ENCODE assay signal across 12 cellular contexts in genomic region chr16:65547799-65548446, GRCh38.
DNase-seq lines count a peak whose midpoint lies in the region; ATAC-seq and TF ChIP-seq lines count a peak whose summit lies in the region.
"Had no signal": no experiment of that assay in that cellular context is flagged by ENCODE, and none has a peak within 500 bp of the region (broad histone marks: within the 10 kb centered on the region; RNA-seq: fewer than 3 reads in every experiment).

No MANE protein-coding gene starts in this region.

- peak overlapping the region; percentile 20; the same call in 1 of the 2 replicates for H3K23ac ChIP-seq in IMR-90 (ENCODE audit: low read depth, low read length)

- H3K4ac ChIP-seq in IMR-90 (ENCODE audit: low read depth, low read length), result peak overlapping the region; percentile 76

- peak overlapping the region; percentile 76 for H3K56ac ChIP-seq in IMR-90 (ENCODE audit: extremely low read depth, insufficient read depth, low read length)

- H3K4me3 ChIP-seq in AG04449 (ENCODE audit: low read depth, low read length), result peak overlapping the region; percentile 23
- H3K4me3 ChIP-seq in IMR-90 (ENCODE audit: insufficient read depth, low read depth, low read length), result no peak overlapping the region
- H3K4me3 ChIP-seq in choroid plexus epithelial cell (ENCODE audit: low read depth, low read length), result no peak overlapping the region
- no peak overlapping the region for H3K4me3 ChIP-seq in lower lobe of right lung
- H3K4me3 ChIP-seq: adrenal gland, upper lobe of left lung had no signal

- H3K27ac ChIP-seq in IMR-90 (ENCODE audit: insufficient read depth, low read length) (peak overlapping the region; percentile 78), lower lobe of right lung (peak overlapping the region; percentile 6)
- H3K27ac ChIP-seq: adrenal gland had no signal

- no peaks in the 10 kb centered on the region for H4K20me1 ChIP-seq in IMR-90 (ENCODE audit: insufficient read depth, low read length)

- peak overlapping the region; percentile 77 for H2BK15ac ChIP-seq in IMR-90 (ENCODE audit: low read depth, low read length)

- H3K4me2 ChIP-seq in IMR-90 (ENCODE audit: low read depth, low read length), result peak overlapping the region; percentile 45

- H3K9ac ChIP-seq in IMR-90 (ENCODE audit: low read depth, low read length), result peak overlapping the region; percentile 61

- no TSS peak for BruUV-seq in IMR-90 (replicated peaks; lab: Mats Ljungman, UMichigan)

- peak overlapping the region; percentile 13 for H3K14ac ChIP-seq in IMR-90 (replicated peaks; ENCODE audit: low read depth, low read length)

- peak overlapping the region; percentile 51 for H2BK5ac ChIP-seq in IMR-90 (ENCODE audit: low read depth, low read length, poor library complexity, severe bottlenecking)

- CTCF ChIA-PET in AG04449 (lab: Yijun Ruan, JAX), result interaction anchor here (1.0 to 1.7 kb wide), 4 partner anchors 21 to 723 kb away, joined by 3 to 4 read pairs (median 4); no protein-coding TSS in a partner anchor
- CTCF ChIA-PET in IMR-90 (lab: Yijun Ruan, JAX), result interaction anchor here (0.6 to 1.1 kb wide), 3 partner anchors 12 to 278 kb away, joined by 3 read pairs; no protein-coding TSS in a partner anchor

- peak overlapping the region; percentile 61 to 70 for H4K8ac ChIP-seq in IMR-90 (ENCODE audit: low read depth in 2 of 2, low read length in 2 of 2)

- no peak for TF ChIP-seq POLR2A in IMR-90 (IDR thresholded peaks at IDR 0.05; ENCODE audit: low read depth, low read length)

- H3K4me1 ChIP-seq in IMR-90 (ENCODE audit: control insufficient read depth, insufficient read depth, low read length), result peaks cover 20% of the 10 kb centered on the region
- peaks cover 10% of the 10 kb centered on the region for H3K4me1 ChIP-seq in lower lobe of right lung
- H3K4me1 ChIP-seq: adrenal gland, upper lobe of left lung had no signal

- H3K9me1 ChIP-seq in IMR-90 (ENCODE audit: insufficient read depth, low read length), result peaks cover 8% of the 10 kb centered on the region; the same call in 1 of the 2 replicates

- peak overlapping the region; percentile 69 for H4K91ac ChIP-seq in IMR-90 (ENCODE audit: insufficient read depth, low read depth, low read length)

- peak overlapping the region; percentile 58 for H3K18ac ChIP-seq in IMR-90 (ENCODE audit: low read depth, low read length)

- TF ChIP-seq CTCF in AG04449 (IDR thresholded peaks at IDR 0.05; ENCODE audit: insufficient read depth, low read length, missing control alignments) (no peak), IMR-90 (conservative IDR thresholded peaks at IDR 0.05; ENCODE audit: low read depth, low read length) (no peak), choroid plexus epithelial cell (conservative IDR thresholded peaks at IDR 0.05; ENCODE audit: low read depth, low read length) (no peak), lower lobe of right lung (IDR thresholded peaks at IDR 0.05) (no peak)

- peak overlapping the region; percentile 66 for H2BK120ac ChIP-seq in IMR-90 (ENCODE audit: low read depth, low read length)

- 0% methylated on average over 1 of the region's 7 CpGs; no CpG with 5 or more reads in 1 of the 2 experiments for WGBS in IMR-90 (ENCODE audit: extremely low coverage in 2 of 2, insufficient read length in 1 of 2), 2 experiments

- no peaks in the 10 kb centered on the region for H3K27me3 ChIP-seq in IMR-90 (ENCODE audit: control insufficient read depth, insufficient read depth, low read length)
- H3K27me3 ChIP-seq in lower lobe of right lung (ENCODE audit: low read depth), result no peaks in the 10 kb centered on the region
- H3K27me3 ChIP-seq: adrenal gland, upper lobe of left lung had no signal

- peak overlapping the region; percentile 73 for H2AFZ ChIP-seq in IMR-90 (replicated peaks; ENCODE audit: low read length, poor library complexity)

- DNase-seq in AG04449 (ENCODE audit: low read depth, low spot score), result peak; percentile 95
- DNase-seq in IMR-90, result peak; percentile 93
- peak; percentile 93 for DNase-seq in choroid plexus epithelial cell (ENCODE audit: low read depth)
- DNase-seq in lower lobe of right lung, result no peak
- no peak for DNase-seq in KBM-7
- no peak for DNase-seq in NCI-H2196 treated with DMSO at 0.1 percent for 48 hours (lab: John Stamatoyannopoulos, UW; ENCODE audit: unreplicated experiment)
- no peak for DNase-seq in stimulated activated CD4-positive, alpha-beta T cell treated with anti-CD3 and anti-CD28 coated beads, Interleukin-1b, Interleukin-23, amount 100 ng/mL, for 48 hours
- DNase-seq: activated CD4-positive, alpha-beta memory T cell treated with anti-CD3 and anti-CD28 coated beads for 36 hours; adrenal gland; naive B cell; upper lobe of left lung had no signal

- peak overlapping the region; percentile 63 for H2BK20ac ChIP-seq in IMR-90 (ENCODE audit: low read depth, low read length)

- intact Hi-C loops in IMR-90 (cut with micrococcal nuclease) (no loop called here), lower lobe of right lung (cut with DNase I) (no loop called here)

- ATAC-seq in IMR-90 (ENCODE audit: low read depth) (peak; percentile 89), lower lobe of right lung (no peak), GM18498 (IDR thresholded peaks at IDR 0.05; ENCODE audit: unreplicated experiment) (no peak)

- POLR2A ChIA-PET in AG04449 (lab: Yijun Ruan, JAX), result interaction anchor here (0.6 to 1.3 kb wide), 9 partner anchors 9 to 428 kb away, joined by 3 to 5 read pairs (median 4); partner anchors contain the start of gene CDH11
- POLR2A ChIA-PET in IMR-90 (lab: Charles Lee; ENCODE audit: unreplicated experiment), result no interaction called here

- H3K36me3 ChIP-seq in IMR-90 (ENCODE audit: control insufficient read depth, insufficient read depth, low read length), result no peaks in the 10 kb centered on the region
- H3K36me3 ChIP-seq in lower lobe of right lung, result no peaks in the 10 kb centered on the region
- H3K36me3 ChIP-seq: adrenal gland, upper lobe of left lung had no signal

- H3K9me3 ChIP-seq in IMR-90 (ENCODE audit: control insufficient read depth, insufficient read depth, low read length), result no peaks in the 10 kb centered on the region
- H3K9me3 ChIP-seq in lower lobe of right lung, result no peaks in the 10 kb centered on the region
- H3K9me3 ChIP-seq: adrenal gland, upper lobe of left lung had no signal

- peak overlapping the region; percentile 36 for H4K5ac ChIP-seq in IMR-90 (ENCODE audit: low read depth, low read length)

- no peak overlapping the region for H2AK5ac ChIP-seq in IMR-90 (ENCODE audit: low read depth, low read length)

- H2AK9ac ChIP-seq in IMR-90 (replicated peaks; ENCODE audit: low read depth, low read length, poor library complexity), result peak overlapping the region; percentile 0

- H3K79me1 ChIP-seq in IMR-90 (ENCODE audit: low read depth in 1 of 2, low read length in 2 of 2), result no peaks in the 10 kb centered on the region

- dilution Hi-C loops in IMR-90 (cut with HindIII; ENCODE audit: low sequenced_read_pairs, unreplicated experiment), result no loop called here

- no peak; the same call in 1 of the 2 replicates for TF ChIP-seq RAD21 in IMR-90 (IDR thresholded peaks at IDR 0.05; ENCODE audit: low read length)

- in situ Hi-C loops in IMR-90 (cut with MboI; ENCODE audit: low sequenced_read_pairs), result no loop called here
- in situ Hi-C loops in KBM-7 (cut with MboI; ENCODE audit: low pct_unique_long_range_greater_than_20kb, low sequenced_read_pairs), result no loop called here

TF ChIP-seq in IMR-90, 13 proteins besides CTCF, POLR2A, EP300 and RAD21:
- TF ChIP-seq NFE2L2 (IDR thresholded peaks at IDR 0.05; ENCODE audit: low read depth, low read length), result no peak
- no peak for TF ChIP-seq MAFK (IDR thresholded peaks at IDR 0.05; ENCODE audit: low read depth, low read length)
- peak; percentile 35; the same call in 1 of the 2 replicates for TF ChIP-seq BHLHE40 (IDR thresholded peaks at IDR 0.05; ENCODE audit: low read depth, low read length)
- no peak for TF ChIP-seq USF2 (IDR thresholded peaks at IDR 0.05; ENCODE audit: low read depth, low read length)
- TF ChIP-seq CHD1 (IDR thresholded peaks at IDR 0.05; ENCODE audit: low read depth, low read length), result no peak
- no peak for TF ChIP-seq RCOR1 (IDR thresholded peaks at IDR 0.05; ENCODE audit: insufficient replicate concordance, low read length)
- peak; percentile 62; the same call in 1 of the 2 replicates for TF ChIP-seq CEBPB (IDR thresholded peaks at IDR 0.05; ENCODE audit: low read depth, low read length)

Comparison
In these comparisons a context has a peak if more than half of its experiments do, and no peak if none do; other contexts are left out.
1. DNase-seq: peak in AG04449 (single experiment), IMR-90 (single experiment) and choroid plexus epithelial cell (single experiment); none in lower lobe of right lung (single experiment), KBM-7 (single experiment), NCI-H2196 treated with DMSO at 0.1 percent for 48 hours (single experiment) and stimulated activated CD4-positive, alpha-beta T cell treated with anti-CD3 and anti-CD28 coated beads, Interleukin-1b, Interleukin-23, amount 100 ng/mL, for 48 hours (single experiment).